7 cellular contexts compared by ENCODE assay signal in the genomic region with DNA sequence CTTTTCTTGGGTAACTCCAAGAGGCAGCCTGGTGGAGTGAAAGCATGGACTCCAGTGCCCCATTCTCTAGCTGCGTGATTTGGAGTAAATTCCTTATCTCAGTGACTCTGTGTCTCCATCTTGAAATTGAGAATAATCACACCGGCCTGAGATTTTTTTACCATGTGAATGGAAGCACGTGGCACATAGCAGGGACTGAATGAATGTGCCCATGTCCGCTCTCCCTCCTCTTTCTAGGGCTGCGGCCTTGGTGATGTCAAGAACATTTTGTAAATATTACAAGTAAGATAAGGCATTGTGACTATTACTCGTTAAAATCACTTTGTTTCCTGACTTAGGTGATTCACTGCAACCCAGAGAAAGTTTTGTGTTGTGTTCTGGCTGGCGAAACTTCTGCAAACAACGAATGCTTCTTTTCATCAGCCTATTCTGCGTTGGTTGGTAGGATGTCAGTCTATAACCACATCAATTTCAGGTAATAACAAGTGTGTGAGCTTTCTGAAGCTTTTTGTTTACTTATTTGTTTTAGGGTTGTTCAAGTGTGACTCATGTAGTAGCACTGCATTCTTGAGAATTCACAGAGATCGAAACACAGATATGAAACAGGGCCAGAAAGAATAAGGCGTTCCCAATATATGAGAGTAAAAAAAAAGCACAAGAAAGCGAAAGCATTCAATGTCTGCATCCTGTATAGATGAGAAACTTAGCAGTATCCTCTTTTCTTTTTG.
DNase-seq lines count a peak whose midpoint lies in the region; ATAC-seq, FAIRE-seq and TF ChIP-seq lines count a peak whose summit lies in the region.

No MANE protein-coding gene starts in this region.

- H3K9me3 ChIP-seq in body of pancreas (no peaks in the 10 kb centered on the region), trophoblast cell (ENCODE audit: insufficient read depth, low read depth, low read length) (no peaks in the 10 kb centered on the region)

- H2BK120ac ChIP-seq in trophoblast cell (ENCODE audit: insufficient read depth, low read length, poor library complexity), result no peak overlapping the region

- H3K27ac ChIP-seq in body of pancreas (peak overlapping the region; percentile 82 to 94 (median 90)), trophoblast cell (ENCODE audit: low read depth, low read length) (peak overlapping the region; percentile 71)

- no peak overlapping the region for H2AK5ac ChIP-seq in trophoblast cell (ENCODE audit: low read length)

- H3K18ac ChIP-seq in trophoblast cell (ENCODE audit: low read length), result no peak overlapping the region

- H3K27me3 ChIP-seq in body of pancreas (no peaks in the 10 kb centered on the region), trophoblast cell (ENCODE audit: insufficient read depth, low read length) (no peaks in the 10 kb centered on the region)

- FAIRE-seq in GM18507 (lab: Jason Lieb, UNC), result peak; percentile 85

- no peaks in the 10 kb centered on the region for H3K79me2 ChIP-seq in trophoblast cell (ENCODE audit: control insufficient read depth, insufficient read depth, low read length, poor library complexity)

- H3K36me3 ChIP-seq in body of pancreas (replicated peaks in 1 of 2; ENCODE audit: insufficient read depth in 1 of 2, low read depth in 2 of 2) (no peaks in the 10 kb centered on the region), trophoblast cell (ENCODE audit: control insufficient read depth in 1 of 2, insufficient read depth in 2 of 2, low read length in 2 of 2) (no peaks in the 10 kb centered on the region)

- peak; percentile 39 for DNase-seq in GM18507 (ENCODE audit: extremely low spot score, insufficient read length, low read depth)
- peak; percentile 81 for DNase-seq in HPDE6-E6E7 (ENCODE audit: extremely low spot score)
- peak; percentile 84 to 96 (median 90) for DNase-seq in body of pancreas
- DNase-seq in trophoblast cell, result peak; percentile 82 to 90
- DNase-seq in kidney glomerular epithelial cell (lab: John Stamatoyannopoulos, UW), result no peak
- no peak for DNase-seq in NCI-H446 treated with DMSO at 0.1 percent for 48 hours (lab: John Stamatoyannopoulos, UW)

- H3K4me2 ChIP-seq in trophoblast cell (ENCODE audit: low read length), result no peak overlapping the region

- peak; percentile 98 for ATAC-seq in body of pancreas
- ATAC-seq in HG03378 (IDR thresholded peaks at IDR 0.05; ENCODE audit: unreplicated experiment), result no peak

- no peak overlapping the region for H3K4ac ChIP-seq in trophoblast cell (ENCODE audit: low read depth, low read length)

- WGBS in body of pancreas, 2 donors, result 15 to 17% methylated on average over 12 of the region's 12 CpGs
- no CpG with 5 or more reads among the region's 12 CpGs for WGBS in trophoblast cell (ENCODE audit: extremely low coverage, insufficient coverage, insufficient read length)

- peak overlapping the region; percentile 2 for H2BK12ac ChIP-seq in trophoblast cell (ENCODE audit: low read length)

- peak overlapping the region; percentile 46 for H2BK5ac ChIP-seq in trophoblast cell (ENCODE audit: low read depth, low read length, poor library complexity)

- H3K9ac ChIP-seq in trophoblast cell (ENCODE audit: low read length), result no peak overlapping the region

- peaks cover 10% of the 10 kb centered on the region for H3K79me1 ChIP-seq in trophoblast cell (ENCODE audit: low read length)

- no peak overlapping the region for H3K14ac ChIP-seq in trophoblast cell (ENCODE audit: low read length)

- no peak overlapping the region for H2AFZ ChIP-seq in trophoblast cell (ENCODE audit: insufficient read depth, low read length, poor library complexity)

- H4K91ac ChIP-seq in trophoblast cell (ENCODE audit: low read depth, low read length), result peak overlapping the region; percentile 1

- no peak overlapping the region for H4K12ac ChIP-seq in trophoblast cell (ENCODE audit: low read depth, low read length)

- intact Hi-C loops in body of pancreas (cut with DNase I), result no loop called here

- H3K23ac ChIP-seq in trophoblast cell (ENCODE audit: low read length), result no peak overlapping the region

- peak in 2 of 3 donors; percentile 62 to 63 for TF ChIP-seq POLR2A in body of pancreas (IDR thresholded peaks at IDR 0.05)

- H3K4me1 ChIP-seq in body of pancreas (peaks cover 46% of the 10 kb centered on the region), trophoblast cell (ENCODE audit: control insufficient read depth in 1 of 2, insufficient read depth in 2 of 2, low read length in 2 of 2) (peaks cover 3 to 9% of the 10 kb centered on the region in 2 experiments)

- peak overlapping the region; percentile 1 for H4K8ac ChIP-seq in trophoblast cell (ENCODE audit: low read depth, low read length)

- no peak for TF ChIP-seq CTCF in body of pancreas (IDR thresholded peaks at IDR 0.05)

- H3K4me3 ChIP-seq in body of pancreas, result no peak overlapping the region
- no peak overlapping the region for H3K4me3 ChIP-seq in trophoblast cell (ENCODE audit: low read depth, low read length)

Comparison
In these comparisons a context has a peak if more than half of its experiments do, and no peak if none do; other contexts are left out.
1. DNase-seq: peak in GM18507 (single experiment), HPDE6-E6E7 (single experiment), body of pancreas (4 of 4) and trophoblast cell (2 of 2); none in kidney glomerular epithelial cell (single experiment) and NCI-H446 treated with DMSO at 0.1 percent for 48 hours (single experiment).